Comparison of ENCODE assay signal across 8 cellular contexts in the genomic region with DNA sequence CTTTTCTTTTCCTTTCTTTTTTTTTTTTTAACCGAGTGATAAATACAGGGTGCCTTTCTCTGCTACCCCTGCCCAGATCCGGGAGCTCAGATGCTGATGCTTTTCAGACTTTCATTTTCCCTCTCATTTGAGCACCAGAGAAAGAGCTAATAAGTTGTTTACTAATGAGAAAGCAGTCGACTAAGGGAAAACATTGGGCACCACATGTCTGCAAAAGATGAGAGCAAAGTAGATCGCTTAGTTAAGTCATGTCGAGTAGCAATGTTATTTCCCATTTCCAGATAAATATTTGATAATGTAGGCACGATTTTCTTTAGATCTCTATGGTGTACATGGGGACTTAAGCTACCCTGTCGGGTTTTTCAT. TPM values are rescaled to one million over a fixed set of nuclear protein-coding genes. Genes with fewer than 3 reads are reported as not detected.
DNase-seq lines count a peak whose midpoint lies in the region; ATAC-seq, FAIRE-seq and TF ChIP-seq lines count a peak whose summit lies in the region.

No MANE protein-coding gene starts in this region.

- RAD21 ChIA-PET in HCT116 (lab: Charles Lee; ENCODE audit: low non-redundant PET in 1 of 2, low total read pairs in 2 of 2, uncharacterized antibody in 2 of 2, unreplicated experiment in 2 of 2), result interaction anchor here in 1 of 2 experiments (1.2 kb wide), 1 partner anchor 52 kb away, joined by 3 read pairs; no protein-coding TSS in a partner anchor

- intact Hi-C loops in HCT116 (cut with micrococcal nuclease), result loop anchor here (1.0 kb wide), 1 partner anchor 51 kb away; no protein-coding TSS in a partner anchor

- TF ChIP-seq RAD21 in HCT116 (IDR thresholded peaks at IDR 0.05; ENCODE audit: low read depth), result no peak

- FAIRE-seq in keratinocyte (lab: Jason Lieb, UNC), result no peak

- dilution Hi-C loops in keratinocyte (cut with MboI; ENCODE audit: extremely low pct_ligation_motif_present, low sequenced_read_pairs), result no loop called here

- H3K36me3 Mint-ChIP-seq in activated T-helper 17 cell treated with anti-CD3 and anti-CD28 coated beads, Interleukin-2, amount 50 U/mL, for 72 hours (ENCODE audit: low read depth), result peaks cover 8% of the 10 kb centered on the region

- no peaks in the 10 kb centered on the region for H3K9me3 ChIP-seq in HCT116 (ENCODE audit: control insufficient read depth in 1 of 2, insufficient read depth in 1 of 2, low read depth in 1 of 2, low read length in 2 of 2)
- no peaks in the 10 kb centered on the region for H3K9me3 ChIP-seq in keratinocyte (ENCODE audit: control insufficient read depth, low read depth, low read length)
- no peaks in the 10 kb centered on the region for H3K9me3 ChIP-seq in thoracic aorta

- peaks cover 4% of the 10 kb centered on the region; the same call in 1 of the 2 replicates for H4K20me1 ChIP-seq in HCT116 (ENCODE audit: insufficient read depth)
- no peaks in the 10 kb centered on the region for H4K20me1 ChIP-seq in keratinocyte (ENCODE audit: control insufficient read depth, extremely low read depth, insufficient read depth, low read length)

- H3K27me3 Mint-ChIP-seq in activated T-helper 17 cell treated with anti-CD3 and anti-CD28 coated beads, Interleukin-2, amount 50 U/mL, for 72 hours, result no peaks in the 10 kb centered on the region

- H3K4me3 ChIP-seq in HCT116 (replicated peaks in 1 of 2; ENCODE audit: low read depth in 1 of 2, low read length in 2 of 2), result peak overlapping the region; percentile 70 to 82
- peak overlapping the region; percentile 75 to 99 (median 91) for H3K4me3 ChIP-seq in keratinocyte (ENCODE audit: control insufficient read depth in 2 of 3, extremely low read depth in 1 of 3, insufficient read depth in 2 of 3, low read depth in 1 of 3, low read length in 3 of 3)
- peak overlapping the region; percentile 97 for H3K4me3 ChIP-seq in thoracic aorta

- ATAC-seq in HCT116 (no peak), thoracic aorta (ENCODE audit: insufficient number of reproducible peaks, low FRiP score, low read depth) (no peak)
- no peak for ATAC-seq in activated T-helper 17 cell treated with anti-CD3 and anti-CD28 coated beads, Interleukin-2, amount 50 U/mL, for 72 hours (replicated peaks)

- H3K9me1 ChIP-seq in keratinocyte (ENCODE audit: control insufficient read depth, extremely low read depth, insufficient read depth, low read length), result no peaks in the 10 kb centered on the region

- peaks cover 6% of the 10 kb centered on the region for H3K4me1 Mint-ChIP-seq in activated T-helper 17 cell treated with anti-CD3 and anti-CD28 coated beads, Interleukin-2, amount 50 U/mL, for 72 hours

- H3K36me3 ChIP-seq in HCT116 (ENCODE audit: control insufficient read depth in 1 of 2, insufficient read depth in 2 of 2, low read length in 2 of 2), result no peaks in the 10 kb centered on the region
- H3K36me3 ChIP-seq in keratinocyte (ENCODE audit: control insufficient read depth in 2 of 2, extremely low read depth in 1 of 2, insufficient read depth in 2 of 2, low read length in 2 of 2), result no peaks in the 10 kb centered on the region
- no peaks in the 10 kb centered on the region for H3K36me3 ChIP-seq in thoracic aorta

- H3K9ac ChIP-seq in HCT116 (ENCODE audit: low read length) (peak overlapping the region; percentile 85), keratinocyte (ENCODE audit: control insufficient read depth, extremely low read depth, insufficient read depth, low read length) (peak overlapping the region; percentile 86)

- H3K27ac ChIP-seq in HCT116 (ENCODE audit: low read depth, low read length) (peak overlapping the region; percentile 94), keratinocyte (ENCODE audit: control insufficient read depth, insufficient read depth, low read length) (peak overlapping the region; percentile 78), thoracic aorta (peak overlapping the region in 1 of 2 donors; percentile 97)

- DNase-seq in CD1c-positive myeloid dendritic cell (ENCODE audit: extremely low spot score), result peak; percentile 12
- no peak for DNase-seq in HCT116 (ENCODE audit: low read depth, low spot score)
- no peak for DNase-seq in keratinocyte (ENCODE audit: low read depth, low spot score)
- DNase-seq in thoracic aorta (ENCODE audit: low spot score), result no peak
- no peak for DNase-seq in HPDE6-E6E7 (ENCODE audit: extremely low spot score)
- no peak for DNase-seq in stimulated activated CD4-positive, alpha-beta T cell treated with anti-CD3 and anti-CD28 coated beads, Interleukin-4, amount 100 ng/mL, for 4 hours
- DNase-seq in mucosa of gallbladder (ENCODE audit: low spot score), result no peak

- no peaks in the 10 kb centered on the region for H3K9me2 ChIP-seq in HCT116 (ENCODE audit: insufficient read depth)

- no peaks in the 10 kb centered on the region for H3K27me3 ChIP-seq in HCT116 (ENCODE audit: insufficient read depth, low read length)
- H3K27me3 ChIP-seq in keratinocyte (ENCODE audit: control insufficient read depth, extremely low read depth, insufficient read depth, low read length), result no peaks in the 10 kb centered on the region
- no peaks in the 10 kb centered on the region for H3K27me3 ChIP-seq in thoracic aorta (replicated peaks; ENCODE audit: insufficient read depth)

- no peak for TF ChIP-seq POLR2A in HCT116 (IDR thresholded peaks at IDR 0.05; ENCODE audit: borderline replicate concordance, extremely low read depth, insufficient read depth, insufficient read length)

- H3K4me2 ChIP-seq in HCT116 (ENCODE audit: low read length) (peak overlapping the region; percentile 82), keratinocyte (ENCODE audit: control insufficient read depth, extremely low read depth, insufficient read depth, low read depth, low read length) (peak overlapping the region; percentile 92)

- H2AFZ ChIP-seq in HCT116 (ENCODE audit: low read depth, low read length, poor library complexity, severe bottlenecking) (no peak overlapping the region), keratinocyte (ENCODE audit: control insufficient read depth, low read length) (peak overlapping the region; percentile 78)

- H3K4me1 ChIP-seq in HCT116 (ENCODE audit: control insufficient read depth in 1 of 2, insufficient read depth in 2 of 2, low read length in 2 of 2) (peaks cover 4 to 30% of the 10 kb centered on the region in 2 experiments; a peak in 3 of 4 replicates), keratinocyte (ENCODE audit: control insufficient read depth, extremely low read depth, insufficient read depth, low read length) (peaks cover 21% of the 10 kb centered on the region), thoracic aorta (ENCODE audit: control insufficient read depth in 1 of 2, low read depth in 2 of 2) (peaks cover 10 to 34% of the 10 kb centered on the region in 2 donors)

- peak overlapping the region; percentile 89 for H3K27ac Mint-ChIP-seq in activated T-helper 17 cell treated with anti-CD3 and anti-CD28 coated beads, Interleukin-2, amount 50 U/mL, for 72 hours

- H3K79me2 ChIP-seq in HCT116 (ENCODE audit: insufficient read depth, low read length), result peaks cover 55% of the 10 kb centered on the region
- H3K79me2 ChIP-seq in keratinocyte (ENCODE audit: control insufficient read depth, insufficient read depth, low read length), result peaks cover 52% of the 10 kb centered on the region

- peak overlapping the region; percentile 86 for H3K4me3 Mint-ChIP-seq in activated T-helper 17 cell treated with anti-CD3 and anti-CD28 coated beads, Interleukin-2, amount 50 U/mL, for 72 hours

- no peak; a peak in 1 of 6 replicates for TF ChIP-seq CTCF in HCT116 (IDR thresholded peaks at IDR 0.05 in 2 of 3, conservative IDR thresholded peaks at IDR 0.05 in 1 of 3; ENCODE audit: borderline replicate concordance in 1 of 3, insufficient read depth in 1 of 3, low read depth in 2 of 3, low read length in 2 of 3)
- TF ChIP-seq CTCF in keratinocyte (optimal IDR thresholded peaks at IDR 0.05 in 1 of 3, IDR thresholded peaks at IDR 0.05 in 1 of 3, conservative IDR thresholded peaks at IDR 0.05 in 1 of 3; ENCODE audit: extremely low read depth in 1 of 3, insufficient read depth in 2 of 3, low read length in 3 of 3), result no peak
- no peak for TF ChIP-seq CTCF in thoracic aorta (IDR thresholded peaks at IDR 0.05)

- CTCF ChIA-PET in HCT116 (lab: Charles Lee), result no interaction called here

- no peaks in the 10 kb centered on the region for H3K9me3 Mint-ChIP-seq in activated T-helper 17 cell treated with anti-CD3 and anti-CD28 coated beads, Interleukin-2, amount 50 U/mL, for 72 hours

- POLR2A ChIA-PET in HCT116 (lab: Charles Lee), result interaction anchor here (1.4 to 1.5 kb wide), 2 partner anchors 11 to 17 kb away, joined by 4 to 5 read pairs; no protein-coding TSS in a partner anchor

- BruUV-seq in HCT116 (replicated peaks; lab: Mats Ljungman, UMichigan), result TSS peak; percentile 48

TF ChIP-seq in HCT116, 20 proteins besides CTCF, POLR2A, EP300 and RAD21:
- no peak for TF ChIP-seq MAX (IDR thresholded peaks at IDR 0.05)
- TF ChIP-seq SP1 (IDR thresholded peaks at IDR 0.05; ENCODE audit: low read depth), result no peak
TF ChIP-seq in HCT116: peak in this region for 0.

RNA-seq across cellular contexts. Expression of gene PKN2, which starts 1.1 kb away (rescaled TPM):
- total RNA-seq in HCT116 (2021; ENCODE audit: unreplicated experiment), result 44.3 TPM
- 10.9 and 12.6 TPM in 2 replicates for polyA plus RNA-seq in HCT116 (2012)
- 10 to 100 TPM; 23.7 to 24.1 TPM for total RNA-seq in activated T-helper 17 cell treated with anti-CD3 and anti-CD28 coated beads, Interleukin-2, amount 50 U/mL, for 72 hours
- polyA plus RNA-seq in keratinocyte, result 20.8 to 30.8 TPM (median 22.9 TPM) in 3 replicates
- polyA plus RNA-seq in keratinocyte (2011; ENCODE audit: low read depth), result 54.9 TPM
- 6.7 and 13.6 TPM in 2 replicates for polyA plus RNA-seq in keratinocyte (2011; cell fraction: cytosol; rRNA removed)
- 32.7 and 52.0 TPM in 2 replicates for polyA plus RNA-seq in keratinocyte (2011; cell fraction: nucleus; rRNA removed)
- polyA plus RNA-seq in keratinocyte (2012; ENCODE audit: low replicate concordance), result 15.4 and 20.1 TPM in 2 replicates
- polyA minus RNA-seq in keratinocyte, result 9.3 to 53.0 TPM (median 25.0 TPM) in 3 replicates
- polyA minus RNA-seq in keratinocyte (2011; cell fraction: cytosol; rRNA and poly(A)+ RNA removed), result 21.5 TPM
- 54.3 and 101 TPM in 2 replicates for polyA minus RNA-seq in keratinocyte (2011; cell fraction: nucleus; rRNA and poly(A)+ RNA removed)
- total RNA-seq in thoracic aorta, result 10 to 100 TPM; 29.7 to 66.9 TPM
- 34.6 TPM for total RNA-seq in mucosa of gallbladder
